ENCODE assay signal across 1 cellular context in genomic region chr10:73910764-73911552, GRCh38.
A peak's percentile ranks its signal among the peaks of the same experiment; 100 is the strongest.
TF ChIP-seq lines count a peak whose summit lies in the region.

PLAU (plus strand) TSS chr10:73911132; CDS start chr10:73911556, 424 bp downstream.

TF ChIP-seq in K562, 482 proteins besides CTCF, POLR2A, EP300 and RAD21 (continued from another document and continues in another):
- TF ChIP-seq UBTF (IDR thresholded peaks at IDR 0.05; ENCODE audit: borderline replicate concordance in 1 of 2, low read depth in 2 of 2, low read length in 2 of 2) = peak; percentile 63 to 89; a peak in 3 of 4 replicates
- 0 out of 2 replicates have a peak, but pooled peaks have one; percentile 24 for TF ChIP-seq FOSL1 (tag; conservative IDR thresholded peaks at IDR 0.05)
- TF ChIP-seq ELK1 (CRISPR knock-in tag; IDR thresholded peaks at IDR 0.05) = no peak
- TF ChIP-seq CREB5 (CRISPR knock-in tag; IDR thresholded peaks at IDR 0.05) = no peak
- TF ChIP-seq HNRNPK (IDR thresholded peaks at IDR 0.05; ENCODE audit: low read depth, low read length, poor library complexity, severe bottlenecking) = no peak
- TF ChIP-seq PRDM10 (IDR thresholded peaks at IDR 0.05; ENCODE audit: partially characterized antibody) = no peak
- TF ChIP-seq E2F6 (IDR thresholded peaks at IDR 0.05; ENCODE audit: borderline replicate concordance in 1 of 2, extremely low read depth in 1 of 2, insufficient read depth in 1 of 2, insufficient read length in 1 of 2, low read depth in 1 of 2, low read length in 1 of 2, poor library complexity in 1 of 2, severe bottlenecking in 1 of 2) = peak in 1 of 2 experiments; percentile 87
- TF ChIP-seq SMARCB1 (IDR thresholded peaks at IDR 0.05; ENCODE audit: insufficient read length, low read depth) = peak; percentile 60
- TF ChIP-seq ZBTB5 (IDR thresholded peaks at IDR 0.05) = no peak
- TF ChIP-seq PHF8 (IDR thresholded peaks at IDR 0.05; ENCODE audit: borderline replicate concordance, low read length) = peak; percentile 67; the same call in 1 of the 2 replicates
- no peak for TF ChIP-seq ETS1 (conservative IDR thresholded peaks at IDR 0.05; ENCODE audit: control insufficient read depth, low read depth, low read length)
- TF ChIP-seq ZNF511 (CRISPR knock-in tag; IDR thresholded peaks at IDR 0.05) = no peak
- no peak for TF ChIP-seq ZSCAN32 (CRISPR knock-in tag; IDR thresholded peaks at IDR 0.05)
- no peak for TF ChIP-seq ZNF707 (CRISPR knock-in tag; conservative IDR thresholded peaks at IDR 0.05)
- no peak for TF ChIP-seq CHAMP1 (IDR thresholded peaks at IDR 0.05)
- TF ChIP-seq USF1 (CRISPR knock-in tag; IDR thresholded peaks at IDR 0.05) = peak; percentile 16; the same call in 1 of the 2 replicates
- no peak; a peak in 2 of 4 replicates for TF ChIP-seq MAZ (CRISPR knock-in tag; conservative IDR thresholded peaks at IDR 0.05 in 1 of 2, IDR thresholded peaks at IDR 0.05 in 1 of 2)
- 0 out of 2 replicates have a peak, but pooled peaks have one; percentile 34 for TF ChIP-seq SP1 (CRISPR knock-in tag; IDR thresholded peaks at IDR 0.05)
- TF ChIP-seq CXXC5 (CRISPR knock-in tag; IDR thresholded peaks at IDR 0.05) = peak; percentile 63
- TF ChIP-seq ETV5 (CRISPR knock-in tag; IDR thresholded peaks at IDR 0.05; ENCODE audit: low read depth) = peak; percentile 64; the same call in 1 of the 2 replicates
- TF ChIP-seq RFX1 (IDR thresholded peaks at IDR 0.05) = no peak
- TF ChIP-seq ZNF77 (CRISPR knock-in tag; IDR thresholded peaks at IDR 0.05) = no peak
- TF ChIP-seq CREB1 (IDR thresholded peaks at IDR 0.05) = no peak
- 0 out of 2 replicates have a peak, but pooled peaks have one; percentile 3 for TF ChIP-seq CREB1 (CRISPR knock-in tag; IDR thresholded peaks at IDR 0.05)
- no peak for TF ChIP-seq ZBTB49 (CRISPR knock-in tag; IDR thresholded peaks at IDR 0.05; ENCODE audit: borderline replicate concordance)
- no peak for TF ChIP-seq ZNF592 (IDR thresholded peaks at IDR 0.05)
- peak; percentile 51 for TF ChIP-seq FUS (optimal IDR thresholded peaks at IDR 0.05; ENCODE audit: low read depth, low read length)
